Comparison of ENCODE assay signal across 8 cellular contexts in genomic region chr11:57459112-57460016, GRCh38. TPM values are rescaled to one million over a fixed set of nuclear protein-coding genes. Genes with fewer than 3 reads are reported as not detected.
DNase-seq lines count a peak whose midpoint lies in the region; ATAC-seq and TF ChIP-seq lines count a peak whose summit lies in the region.

No MANE protein-coding gene starts in this region.

- H3K4me3 Mint-ChIP-seq in activated naive CD4-positive, alpha-beta T cell treated with anti-CD3 and anti-CD28 coated beads, Interleukin-2, amount 10 ng/mL, durations not matched to agents 7 days and 5 days = peak overlapping the region; percentile 78

- H3K9me2 ChIP-seq in MM.1S (replicated peaks; ENCODE audit: insufficient read depth, low read length) = no peaks in the 10 kb centered on the region

- H3K9me3 ChIP-seq in DND-41 (ENCODE audit: insufficient read depth, low read length, severe bottlenecking) (no peaks in the 10 kb centered on the region), MM.1S (replicated peaks; ENCODE audit: insufficient read depth, low read length) (no peaks in the 10 kb centered on the region), subcutaneous abdominal adipose tissue (ENCODE audit: control insufficient read depth in 5 of 5, low read length in 5 of 5) (no peaks in the 10 kb centered on the region)

- no peaks in the 10 kb centered on the region for H3K36me3 Mint-ChIP-seq in activated naive CD4-positive, alpha-beta T cell treated with anti-CD3 and anti-CD28 coated beads, Interleukin-2, amount 10 ng/mL, durations not matched to agents 7 days and 5 days

- H3K36me3 ChIP-seq in DND-41 (ENCODE audit: insufficient read depth, low read length) (no peaks in the 10 kb centered on the region), MM.1S (replicated peaks; ENCODE audit: insufficient read depth, low read length) (no peaks in the 10 kb centered on the region), subcutaneous abdominal adipose tissue (ENCODE audit: control insufficient read depth in 5 of 5, insufficient read depth in 5 of 5, low read length in 5 of 5) (no peaks in the 10 kb centered on the region)

- H3K4me1 Mint-ChIP-seq in activated naive CD4-positive, alpha-beta T cell treated with anti-CD3 and anti-CD28 coated beads, Interleukin-2, amount 10 ng/mL, durations not matched to agents 7 days and 5 days = peaks cover 38% of the 10 kb centered on the region

- H3K4me2 ChIP-seq in DND-41 (ENCODE audit: insufficient read depth, low read length) (peak overlapping the region; percentile 88), MM.1S (ENCODE audit: low read depth, low read length) (peak overlapping the region; percentile 96)

- H3K4me3 ChIP-seq in DND-41 (ENCODE audit: low read depth in 1 of 2, low read length in 2 of 2) (peak overlapping the region in 1 of 2 experiments; percentile 75; a peak in 3 of 4 replicates), MM.1S (ENCODE audit: low read length) (peak overlapping the region; percentile 71), subcutaneous abdominal adipose tissue (ENCODE audit: low read depth in 1 of 5, low read length in 5 of 5) (peak overlapping the region; percentile 54 to 65 (median 60))

- no peak for ATAC-seq in DND-41 (ENCODE audit: insufficient read depth, low read depth)
- ATAC-seq in left lobe of liver = peak; percentile 26
- no peak for ATAC-seq in HG03442 (IDR thresholded peaks at IDR 0.05; ENCODE audit: unreplicated experiment)
- no peak for ATAC-seq in GM18505 (IDR thresholded peaks at IDR 0.05; ENCODE audit: unreplicated experiment)

- DNase-seq in DND-41 = no peak
- no peak for DNase-seq in MM.1S
- DNase-seq in activated naive CD4-positive, alpha-beta T cell treated with anti-CD3 and anti-CD28 coated beads, Interleukin-2, amount 10 ng/mL, durations not matched to agents 7 days and 5 days = peak; percentile 39
- DNase-seq in left lobe of liver (ENCODE audit: low spot score) = peak; percentile 76
- DNase-seq in COR-L47 (lab: John Stamatoyannopoulos, UW) = no peak

- H3K9me3 Mint-ChIP-seq in activated naive CD4-positive, alpha-beta T cell treated with anti-CD3 and anti-CD28 coated beads, Interleukin-2, amount 10 ng/mL, durations not matched to agents 7 days and 5 days = no peaks in the 10 kb centered on the region

- H3K9ac ChIP-seq in DND-41 (ENCODE audit: low read depth, low read length) (no peak overlapping the region; the same call in 1 of the 2 replicates), MM.1S (ENCODE audit: low read length) (no peak overlapping the region; the same call in 1 of the 2 replicates), subcutaneous abdominal adipose tissue (ENCODE audit: low read length in 5 of 5) (peak overlapping the region in 3 of 5 donors; percentile 14 to 75 (median 58))

- H3K4me1 ChIP-seq in DND-41 (ENCODE audit: insufficient read depth, low read length) (peaks cover 39% of the 10 kb centered on the region), MM.1S (ENCODE audit: low read length) (peaks cover 17% of the 10 kb centered on the region), subcutaneous abdominal adipose tissue (ENCODE audit: control insufficient read depth in 5 of 5, insufficient read depth in 5 of 5, low read length in 5 of 5) (peaks cover 3 to 38% (median 30%) of the 10 kb centered on the region in 5 donors)

- H2AFZ ChIP-seq in DND-41 (ENCODE audit: low read depth, low read length) (peak overlapping the region; percentile 81; the same call in 1 of the 2 replicates), MM.1S (ENCODE audit: low read length) (peak overlapping the region; percentile 91)

- H3K27me3 Mint-ChIP-seq in activated naive CD4-positive, alpha-beta T cell treated with anti-CD3 and anti-CD28 coated beads, Interleukin-2, amount 10 ng/mL, durations not matched to agents 7 days and 5 days = peaks cover 89% of the 10 kb centered on the region

- 0 out of 2 replicates have a peak, but pooled peaks cover 3% of the 10 kb centered on the region for H3F3A ChIP-seq in MM.1S (ENCODE audit: insufficient read depth, low read length)

- H3K27ac ChIP-seq in DND-41 (ENCODE audit: low read length) (no peak overlapping the region), MM.1S (ENCODE audit: low read length) (no peak overlapping the region), subcutaneous abdominal adipose tissue (ENCODE audit: low read depth, low read length) (no peak overlapping the region)

- H3K27me3 ChIP-seq in DND-41 (ENCODE audit: insufficient read depth, low read length, poor library complexity) (peaks cover 37% of the 10 kb centered on the region), MM.1S (replicated peaks; ENCODE audit: insufficient read depth, low read length) (peaks cover 13% of the 10 kb centered on the region), subcutaneous abdominal adipose tissue (ENCODE audit: control insufficient read depth in 5 of 5, insufficient read depth in 4 of 5, low read length in 5 of 5) (peaks cover 13 to 30% (median 17%) of the 10 kb centered on the region in 5 donors)

- TF ChIP-seq POLR2A in GM18505 (IDR thresholded peaks at IDR 0.05; ENCODE audit: borderline replicate concordance, extremely low read depth, insufficient read depth, insufficient read length) = no peak

- H3K79me2 ChIP-seq in DND-41 (ENCODE audit: insufficient read depth, low read length) (no peaks in the 10 kb centered on the region), MM.1S (ENCODE audit: low read length) (no peaks in the 10 kb centered on the region)

- H4K20me1 ChIP-seq in DND-41 (ENCODE audit: insufficient read depth, low read length) = peaks cover 7% of the 10 kb centered on the region
- H4K20me1 ChIP-seq in MM.1S (ENCODE audit: insufficient read depth, low read length) = no peaks in the 10 kb centered on the region

- no peak overlapping the region for H3K27ac Mint-ChIP-seq in activated naive CD4-positive, alpha-beta T cell treated with anti-CD3 and anti-CD28 coated beads, Interleukin-2, amount 10 ng/mL, durations not matched to agents 7 days and 5 days

- CTCF ChIA-PET in activated naive CD4-positive, alpha-beta T cell treated with anti-CD3 and anti-CD28 coated beads, Interleukin-2, amount 10 ng/mL, durations not matched to agents 7 days and 5 days (lab: Charles Lee) = interaction anchor here (0.7 to 6.7 kb wide), 34 partner anchors 8 to 342 kb away, joined by 3 to 108 read pairs (median 6); partner anchors contain the start of genes BTBD18 and SLC43A1

- TF ChIP-seq CTCF in DND-41 (IDR thresholded peaks at IDR 0.05; ENCODE audit: borderline replicate concordance, extremely low read depth, low read length, poor library complexity, severe bottlenecking) (no peak), MM.1S (IDR thresholded peaks at IDR 0.05; ENCODE audit: low read length) (no peak)

RNA-seq across cellular contexts. Expression of gene RTN4RL2, which starts 1.0 kb away (rescaled TPM):
- total RNA-seq in left lobe of liver = 22.0 TPM

RNA-seq across cellular contexts. Expression of gene SLC43A3, which starts 32.4 kb away (rescaled TPM):
- total RNA-seq in left lobe of liver = 127 TPM

RNA-seq across cellular contexts. Expression of gene SLC43A1, which starts 56.1 kb away (rescaled TPM):
- 115 TPM for total RNA-seq in left lobe of liver

Comparison
In these comparisons a context has a peak if more than half of its experiments do, and no peak if none do; other contexts are left out.
1. DNase-seq: peak in activated naive CD4-positive, alpha-beta T cell treated with anti-CD3 and anti-CD28 coated beads, Interleukin-2, amount 10 ng/mL, durations not matched to agents 7 days and 5 days (single experiment) and left lobe of liver (single experiment); none in DND-41 (single experiment), MM.1S (single experiment) and COR-L47 (single experiment).
2. H3K9ac ChIP-seq: peak in subcutaneous abdominal adipose tissue (3 of 5); none in DND-41 (single experiment) and MM.1S (single experiment).